ENCODE assay signal across 8 cellular contexts in genomic region chr7:108109216-108109908, GRCh38. TPM values are rescaled to one million over a fixed set of nuclear protein-coding genes. Genes with fewer than 3 reads are reported as not detected.
A peak's percentile ranks its signal among the peaks of the same experiment; 100 is the strongest.
DNase-seq lines count a peak whose midpoint lies in the region; ATAC-seq and TF ChIP-seq lines count a peak whose summit lies in the region.

No MANE protein-coding gene starts in this region.

- H3K36me3 Mint-ChIP-seq in brain (no peaks in the 10 kb centered on the region), nephron progenitor cell (ENCODE audit: low read depth) (no peaks in the 10 kb centered on the region)
- H3K36me3 Mint-ChIP-seq in activated T-cell treated with anti-CD3 and anti-CD28 coated beads, Interleukin-2, amount 50 U/mL, for 4 hours (ENCODE audit: insufficient read depth), result no peaks in the 10 kb centered on the region

- ATAC-seq in GM18907 (IDR thresholded peaks at IDR 0.05; ENCODE audit: unreplicated experiment) (peak; percentile 72), HG02938 (IDR thresholded peaks at IDR 0.05; ENCODE audit: unreplicated experiment) (no peak)
- no peak for ATAC-seq in activated T-cell treated with anti-CD3 and anti-CD28 coated beads, Interleukin-2, amount 50 U/mL, for 4 hours

- H3K4me1 Mint-ChIP-seq in brain (no peaks in the 10 kb centered on the region), nephron progenitor cell (no peaks in the 10 kb centered on the region)
- no peaks in the 10 kb centered on the region for H3K4me1 Mint-ChIP-seq in activated T-cell treated with anti-CD3 and anti-CD28 coated beads, Interleukin-2, amount 50 U/mL, for 4 hours (ENCODE audit: low read depth)

- peak overlapping the region in 1 of 5 experiments; percentile 43 for H3K27ac Mint-ChIP-seq in brain
- H3K27ac Mint-ChIP-seq in nephron progenitor cell, result no peak overlapping the region

- H3K9me3 Mint-ChIP-seq in brain (no peaks in the 10 kb centered on the region), nephron progenitor cell (no peaks in the 10 kb centered on the region)
- H3K9me3 Mint-ChIP-seq in activated T-cell treated with anti-CD3 and anti-CD28 coated beads, Interleukin-2, amount 50 U/mL, for 4 hours, result no peaks in the 10 kb centered on the region

- H3K4me3 Mint-ChIP-seq in brain (no peak overlapping the region), nephron progenitor cell (no peak overlapping the region)
- H3K4me3 Mint-ChIP-seq in activated T-cell treated with anti-CD3 and anti-CD28 coated beads, Interleukin-2, amount 50 U/mL, for 4 hours, result no peak overlapping the region

- TF ChIP-seq CTCF in brain (conservative IDR thresholded peaks at IDR 0.05) (peak; percentile 37 to 55), nephron progenitor cell (IDR thresholded peaks at IDR 0.05) (peak; percentile 15)

- DNase-seq in DMS 273 treated with DMSO at 0.1 percent for 48 hours (lab: John Stamatoyannopoulos, UW) (peak; percentile 14), NCI-H1092 (lab: John Stamatoyannopoulos, UW) (peak; percentile 38), nephron progenitor cell (no peak), NOMO-1 treated with dmso at 0.1 percent for 144 hours (lab: John Stamatoyannopoulos, UW; ENCODE audit: unreplicated experiment) (no peak)
- no peak for DNase-seq in activated T-cell treated with anti-CD3 and anti-CD28 coated beads, Interleukin-2, amount 50 U/mL, for 4 hours

- H3K27me3 Mint-ChIP-seq in brain, result no peaks in the 10 kb centered on the region
- H3K27me3 Mint-ChIP-seq in nephron progenitor cell (ENCODE audit: low read depth, poor library complexity), result peaks cover 3% of the 10 kb centered on the region
- no peaks in the 10 kb centered on the region for H3K27me3 Mint-ChIP-seq in activated T-cell treated with anti-CD3 and anti-CD28 coated beads, Interleukin-2, amount 50 U/mL, for 4 hours (ENCODE audit: low read depth)

RNA-seq across cellular contexts. Expression of gene LAMB4, which starts 20.8 kb away (rescaled TPM):
- polyA plus RNA-seq in brain (ENCODE audit: insufficient read depth, low read depth, low replicate concordance), result not detected
- not detected for total RNA-seq in activated T-cell treated with anti-CD3 and anti-CD28 coated beads, Interleukin-2, amount 50 U/mL, for 4 hours

Comparison
In these comparisons a context has a peak if more than half of its experiments do, and no peak if none do; other contexts are left out.
1. DNase-seq: peak in DMS 273 treated with DMSO at 0.1 percent for 48 hours (single experiment) and NCI-H1092 (single experiment); none in nephron progenitor cell (single experiment), NOMO-1 treated with dmso at 0.1 percent for 144 hours (single experiment) and activated T-cell treated with anti-CD3 and anti-CD28 coated beads, Interleukin-2, amount 50 U/mL, for 4 hours (single experiment).